In the genomic region with DNA sequence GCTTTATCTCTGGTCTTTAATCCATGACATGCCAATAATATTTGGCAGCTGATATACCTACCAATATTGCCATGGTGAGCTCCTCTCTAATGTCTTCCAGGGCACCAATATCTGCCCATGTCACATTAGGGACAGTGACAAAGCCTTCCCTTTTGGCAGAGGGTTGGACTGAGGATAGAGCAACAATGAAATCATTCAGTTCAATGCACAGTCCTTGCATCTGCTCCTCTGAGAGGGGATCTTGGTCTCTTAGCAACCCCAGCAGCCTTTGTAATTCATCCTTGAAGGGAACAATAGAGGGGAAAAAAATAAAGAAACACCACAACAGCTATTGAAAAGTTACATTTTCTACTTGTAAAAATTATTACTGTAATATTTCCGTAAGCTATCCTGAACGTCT, we compare ENCODE assay signal across 21 cellular contexts. TPM values are rescaled to one million over a fixed set of nuclear protein-coding genes. Genes with fewer than 3 reads are reported as not detected.
DNase-seq lines count a peak whose midpoint lies in the region; ATAC-seq, FAIRE-seq and TF ChIP-seq lines count a peak whose summit lies in the region.
"Had no signal": no experiment of that assay in that cellular context is flagged by ENCODE, and none has a peak within 500 bp of the region (broad histone marks: within the 10 kb centered on the region; RNA-seq: fewer than 3 reads in every experiment).

No MANE protein-coding gene starts in this region.

- H3K9ac ChIP-seq in kidney (ENCODE audit: low read length in 2 of 2) = no peak overlapping the region

- peak; percentile 19 to 66 (median 21) for DNase-seq in NCI-H1417 (lab: John Stamatoyannopoulos, UW)
- DNase-seq in NCI-H1417 treated with DMSO at 0.1 percent for 48 hours (lab: John Stamatoyannopoulos, UW) = no peak
- DNase-seq in putamen (ENCODE audit: low spot score) = peak; percentile 85
- DNase-seq in MG63 = no peak
- no peak for DNase-seq in kidney
- DNase-seq: activated CD4-positive, alpha-beta T cell treated with anti-CD3 and anti-CD28 coated beads for 48 hours; activated CD8-positive, alpha-beta memory T cell treated with anti-CD3 and anti-CD28 coated beads, Interleukin-2, amount 50 U/mL, for 4 hours; cortex of kidney; esophagus squamous epithelium; KBM-7; left ventricle myocardium superior; NCI-H1048; NCI-H524; stimulated activated naive CD8-positive, alpha-beta T cell treated with anti-CD3 and anti-CD28 coated beads, Interleukin-15, amount 100 ng/mL, for 72 hours; T1000; uterus had no signal

- no peaks in the 10 kb centered on the region for H3K9me3 ChIP-seq in iPS-18c (ENCODE audit: control insufficient read depth, insufficient read depth, low read length)
- H3K9me3 ChIP-seq in MG63 = no peaks in the 10 kb centered on the region
- no peaks in the 10 kb centered on the region for H3K9me3 ChIP-seq in kidney (ENCODE audit: control insufficient read depth in 1 of 2, low read length in 2 of 2)
- H3K9me3 ChIP-seq: esophagus squamous epithelium, uterus had no signal

- intact Hi-C loops in kidney (cut with DNase I) = no loop called here

- H3K36me3 ChIP-seq in MG63 (peaks cover 66% of the 10 kb centered on the region), kidney (ENCODE audit: control insufficient read depth in 1 of 2, insufficient read depth in 2 of 2, low read length in 2 of 2) (peaks cover 0 to 18% of the 10 kb centered on the region in 2 donors)
- H3K36me3 ChIP-seq: uterus had no signal

- H3K27ac ChIP-seq in cingulate gyrus (ENCODE audit: low read depth, low read length) (peak overlapping the region; percentile 71), kidney (ENCODE audit: low read depth in 2 of 2, low read length in 2 of 2) (no peak overlapping the region)
- H3K27ac ChIP-seq: C4-2B, esophagus squamous epithelium, uterus had no signal

- no peaks in the 10 kb centered on the region for H3K27me3 ChIP-seq in MG63
- H3K27me3 ChIP-seq: esophagus squamous epithelium, uterus had no signal

- no peak for FAIRE-seq in kidney (lab: Jason Lieb, UNC)
- FAIRE-seq: astrocyte had no signal

- ATAC-seq in GM19324 (IDR thresholded peaks at IDR 0.05; ENCODE audit: low FRiP score, unreplicated experiment) = no peak
- ATAC-seq: left ventricle myocardium superior; stimulated activated naive CD8-positive, alpha-beta T cell treated with anti-CD3 and anti-CD28 coated beads, Interleukin-15, amount 100 ng/mL, for 72 hours had no signal

- H3K4me3 ChIP-seq in iPS-18c (ENCODE audit: insufficient read depth, low read depth, low read length) (peak overlapping the region; percentile 17; the same call in 1 of the 2 replicates), MG63 (no peak overlapping the region), kidney (ENCODE audit: low read length in 2 of 2) (no peak overlapping the region)
- H3K4me3 ChIP-seq: esophagus squamous epithelium, uterus had no signal

- no peaks in the 10 kb centered on the region for H3K4me1 ChIP-seq in kidney (ENCODE audit: control insufficient read depth in 1 of 2, insufficient read depth in 1 of 2, low read depth in 1 of 2, low read length in 2 of 2)
- H3K4me1 ChIP-seq: esophagus squamous epithelium, uterus had no signal

- TF ChIP-seq CTCF in kidney (IDR thresholded peaks at IDR 0.05; ENCODE audit: borderline replicate concordance, extremely low read depth, insufficient read depth) = no peak

RNA-seq across cellular contexts. Expression of a gene that starts 42.3 kb away (rescaled TPM):
- total RNA-seq in MG63 (2014; rRNA removed; shearing (Covaris generic); ENCODE audit: low replicate concordance) = 19.4 and 25.8 TPM in 2 replicates
- total RNA-seq in kidney = 24.0 TPM
- 16.3 TPM for polyA plus RNA-seq in kidney (ENCODE audit: insufficient read depth, low read depth, low replicate concordance)

Comparison
In these comparisons a context has a peak if more than half of its experiments do, and no peak if none do; other contexts are left out.
1. DNase-seq: peak in NCI-H1417 (3 of 3) and putamen (single experiment); none in NCI-H1417 treated with DMSO at 0.1 percent for 48 hours (single experiment), MG63 (single experiment) and kidney (single experiment).